In genomic region chr11:12598330-12599256, GRCh38 we compare ENCODE assay signal across 12 cellular contexts.
DNase-seq lines count a peak whose midpoint lies in the region; ATAC-seq and TF ChIP-seq lines count a peak whose summit lies in the region.
"Had no signal": no experiment of that assay in that cellular context is flagged by ENCODE, and none has a peak within 500 bp of the region (broad histone marks: within the 10 kb centered on the region; RNA-seq: fewer than 3 reads in every experiment).

No MANE protein-coding gene starts in this region.

- H3K9me3 Mint-ChIP-seq in neural crest cell = peaks cover 4% of the 10 kb centered on the region
- H3K9me3 Mint-ChIP-seq: central memory CD8-positive, alpha-beta T cell had no signal

- 80% methylated on average over 7 of the region's 7 CpGs for WGBS in aorta, 2 donors
- WGBS in body of pancreas, 2 donors = 67 to 73% methylated on average over 7 of the region's 7 CpGs

- no peak overlapping the region for H3K4me3 Mint-ChIP-seq in neural crest cell
- H3K4me3 Mint-ChIP-seq: central memory CD8-positive, alpha-beta T cell; naive B cell had no signal

- H3K27me3 Mint-ChIP-seq in neural crest cell (ENCODE audit: low read depth) = no peaks in the 10 kb centered on the region

- no peaks in the 10 kb centered on the region for H3K4me1 ChIP-seq in aorta (ENCODE audit: control insufficient read depth in 1 of 2, insufficient read depth in 2 of 2, low read length in 2 of 2)
- H3K4me1 ChIP-seq in body of pancreas = peaks cover 8% of the 10 kb centered on the region

- H3K36me3 ChIP-seq in MG63 (no peaks in the 10 kb centered on the region), aorta (ENCODE audit: control insufficient read depth in 1 of 2, insufficient read depth in 2 of 2, low read length in 1 of 2) (no peaks in the 10 kb centered on the region), body of pancreas (replicated peaks in 1 of 2; ENCODE audit: insufficient read depth in 1 of 2, low read depth in 2 of 2) (no peaks in the 10 kb centered on the region)

- DNase-seq in Daoy (ENCODE audit: low read depth) = peak; percentile 67
- DNase-seq in MG63 = peak; percentile 40
- peak; percentile 19 for DNase-seq in central memory CD4-positive, alpha-beta T cell
- no peak for DNase-seq in neural crest cell (ENCODE audit: low read depth, low spot score)
- no peak for DNase-seq in aorta
- DNase-seq in D341Med (ENCODE audit: low spot score) = no peak
- no peak for DNase-seq in body of pancreas
- DNase-seq: naive B cell, NCI-H1694 had no signal

- H3K27ac Mint-ChIP-seq in neural crest cell (ENCODE audit: unreplicated experiment) = peak overlapping the region; percentile 44
- H3K27ac Mint-ChIP-seq: naive B cell had no signal

- no peak overlapping the region for H3K4me3 ChIP-seq in MG63
- no peak overlapping the region for H3K4me3 ChIP-seq in aorta (ENCODE audit: low read length in 2 of 2)
- H3K4me3 ChIP-seq in body of pancreas = no peak overlapping the region

- no peak for TF ChIP-seq POLR2A in body of pancreas (IDR thresholded peaks at IDR 0.05)

- no peaks in the 10 kb centered on the region for H3K36me3 Mint-ChIP-seq in neural crest cell (ENCODE audit: low read depth)
- H3K36me3 Mint-ChIP-seq: naive B cell had no signal

- H3K27ac ChIP-seq in aorta (ENCODE audit: low read depth in 1 of 2, low read length in 2 of 2) (no peak overlapping the region), body of pancreas (no peak overlapping the region)
- H3K27ac ChIP-seq: VCaP had no signal

- H3K27me3 ChIP-seq in MG63 (no peaks in the 10 kb centered on the region), aorta (ENCODE audit: control insufficient read depth in 1 of 2, insufficient read depth in 2 of 2, low read length in 1 of 2) (no peaks in the 10 kb centered on the region), body of pancreas (no peaks in the 10 kb centered on the region)

- H3K4me1 Mint-ChIP-seq in neural crest cell = peaks cover 17% of the 10 kb centered on the region
- H3K4me1 Mint-ChIP-seq: naive B cell had no signal

- intact Hi-C loops in aorta (cut with DNase I) = loop anchor here (2.0 to 5.0 kb wide), 3 partner anchors 214 to 294 kb away; no protein-coding TSS in a partner anchor
- intact Hi-C loops in body of pancreas (cut with DNase I) = loop anchor here (5.0 kb wide), 1 partner anchor 289 kb away; no protein-coding TSS in a partner anchor

- H3K9me3 ChIP-seq in MG63 (no peaks in the 10 kb centered on the region), aorta (ENCODE audit: control insufficient read depth, low read length) (no peaks in the 10 kb centered on the region), body of pancreas (no peaks in the 10 kb centered on the region)

- no peak for TF ChIP-seq CTCF in neural crest cell (conservative IDR thresholded peaks at IDR 0.05)
- TF ChIP-seq CTCF in body of pancreas (IDR thresholded peaks at IDR 0.05) = no peak

- ATAC-seq in HG03097 (IDR thresholded peaks at IDR 0.05; ENCODE audit: low FRiP score, unreplicated experiment) = no peak
- ATAC-seq in aorta (ENCODE audit: low FRiP score) = no peak
- ATAC-seq in body of pancreas = no peak

Comparison
In these comparisons a context has a peak if more than half of its experiments do, and no peak if none do; other contexts are left out.
1. DNase-seq: peak in Daoy (single experiment), MG63 (single experiment) and central memory CD4-positive, alpha-beta T cell (single experiment); none in neural crest cell (single experiment), aorta (0 of 2), D341Med (single experiment) and body of pancreas (0 of 4).